ENCODE assay signal across 22 cellular contexts in genomic region chr2:21020031-21020667, GRCh38. TPM values are rescaled to one million over a fixed set of nuclear protein-coding genes. Genes with fewer than 3 reads are reported as not detected.
DNase-seq lines count a peak whose midpoint lies in the region; ATAC-seq, FAIRE-seq and TF ChIP-seq lines count a peak whose summit lies in the region.
"Had no signal": no experiment of that assay in that cellular context is flagged by ENCODE, and none has a peak within 500 bp of the region (broad histone marks: within the 10 kb centered on the region; RNA-seq: fewer than 3 reads in every experiment).

No MANE protein-coding gene starts in this region.

- ATAC-seq in GM12878: no peak
- no peak for ATAC-seq in lower lobe of right lung

- RAD21 ChIA-PET in GM12878 (lab: Charles Lee; ENCODE audit: unreplicated experiment): no interaction called here

- H3K4me1 Mint-ChIP-seq in endodermal cell: no peaks in the 10 kb centered on the region
- H3K4me1 Mint-ChIP-seq: CD4-positive, alpha-beta memory T cell had no signal

- 40% methylated on average over 3 of the region's 3 CpGs for WGBS in GM12878 (ENCODE audit: insufficient coverage, insufficient replicate concordance, low lambda C conversion rate, missing lambda C conversion rate)
- 96% methylated on average over 3 of the region's 3 CpGs for WGBS in liver
- 93 to 94% methylated on average over 2 to 3 of the region's 3 CpGs for WGBS in endodermal cell (ENCODE audit: insufficient coverage in 1 of 2, insufficient read length in 1 of 2), 2 experiments

- peaks cover 6% of the 10 kb centered on the region for H3K27me3 Mint-ChIP-seq in endodermal cell (ENCODE audit: insufficient read depth)

- H3K79me2 ChIP-seq in GM12878 (ENCODE audit: control insufficient read depth, insufficient read depth, low read length): no peaks in the 10 kb centered on the region

- DNase-seq in GM12878 (ENCODE audit: low read depth, low spot score): no peak
- DNase-seq in islet precursor cell: peak; percentile 22
- no peak for DNase-seq in lower lobe of right lung
- no peak for DNase-seq in nucleus accumbens (lab: John Stamatoyannopoulos, UW)
- DNase-seq in endodermal cell: no peak
- DNase-seq: C1 segment of cervical spinal cord; Calu3; CD4-positive, alpha-beta memory T cell; COR-L47; DMS53; DMS79 treated with DMSO at 0.1 percent for 48 hours; GF-D8; GOT3; HFFc6 had no signal

- H2AFZ ChIP-seq in GM12878 (ENCODE audit: control insufficient read depth, low read depth, low read length): no peak overlapping the region

- no peaks in the 10 kb centered on the region for H3K4me1 ChIP-seq in GM12878 (ENCODE audit: control insufficient read depth, insufficient read depth, low read length)
- peaks cover 0 to 9% (median 2%) of the 10 kb centered on the region in 4 donors for H3K4me1 ChIP-seq in liver (ENCODE audit: control insufficient read depth in 4 of 4, insufficient read depth in 4 of 4, low read length in 3 of 4)
- no peaks in the 10 kb centered on the region for H3K4me1 ChIP-seq in lower lobe of right lung
- H3K4me1 ChIP-seq in endodermal cell (ENCODE audit: control insufficient read depth, insufficient read depth, low read length): no peaks in the 10 kb centered on the region
- H3K4me1 ChIP-seq: HAP-1 had no signal

- H3K9ac ChIP-seq in GM12878 (ENCODE audit: control insufficient read depth, insufficient read depth, low read length): no peak overlapping the region
- no peak overlapping the region for H3K9ac ChIP-seq in liver (ENCODE audit: low read depth in 1 of 2, low read length in 2 of 2)
- no peak overlapping the region for H3K9ac ChIP-seq in endodermal cell (ENCODE audit: extremely low read depth, low read length, poor library complexity, severe bottlenecking)

- no peaks in the 10 kb centered on the region for H3K36me3 ChIP-seq in GM12878 (ENCODE audit: control insufficient read depth in 2 of 2, insufficient read depth in 2 of 2, low read length in 1 of 2)
- peaks cover 13 to 93% (median 87%) of the 10 kb centered on the region in 4 donors for H3K36me3 ChIP-seq in liver (ENCODE audit: control insufficient read depth in 4 of 4, insufficient read depth in 3 of 4, low read depth in 1 of 4, low read length in 3 of 4)
- no peaks in the 10 kb centered on the region for H3K36me3 ChIP-seq in lower lobe of right lung
- H3K36me3 ChIP-seq in endodermal cell (ENCODE audit: control insufficient read depth, insufficient read depth, low read length): no peaks in the 10 kb centered on the region
- H3K36me3 ChIP-seq: HAP-1 had no signal

- no TSS peak for BruUV-seq in GM12878 (replicated peaks; lab: Mats Ljungman, UMichigan)

- no peaks in the 10 kb centered on the region; a peak in 1 of 4 replicates for H3K27me3 ChIP-seq in GM12878 (replicated peaks in 1 of 2; ENCODE audit: control insufficient read depth in 2 of 2, insufficient read depth in 2 of 2, low read length in 1 of 2)
- no peaks in the 10 kb centered on the region for H3K27me3 ChIP-seq in liver (ENCODE audit: control insufficient read depth in 4 of 4, insufficient read depth in 4 of 4, low read length in 3 of 4)
- no peaks in the 10 kb centered on the region for H3K27me3 ChIP-seq in lower lobe of right lung (ENCODE audit: low read depth)
- peaks cover 7% of the 10 kb centered on the region for H3K27me3 ChIP-seq in endodermal cell (ENCODE audit: control insufficient read depth, insufficient read depth, low read length, poor library complexity, severe bottlenecking)

- no peaks in the 10 kb centered on the region for H4K20me1 ChIP-seq in GM12878 (ENCODE audit: control insufficient read depth, insufficient read depth)

- FAIRE-seq in GM12878 (lab: Jason Lieb, UNC): no peak
- FAIRE-seq: GM12892, H54 had no signal

- TF ChIP-seq POLR2A in GM12878 (IDR thresholded peaks at IDR 0.05; ENCODE audit: low read depth, low read length): no peak

- intact Hi-C loops in GM12878 (cut with micrococcal nuclease; ENCODE audit: unreplicated experiment) (no loop called here), lower lobe of right lung (cut with DNase I) (no loop called here)

- POLR2A ChIA-PET in GM12878 (lab: Charles Lee): no interaction called here

- H3K27ac ChIP-seq in GM12878 (ENCODE audit: control insufficient read depth, insufficient read depth) (no peak overlapping the region), liver (ENCODE audit: low read depth in 1 of 2, low read length in 2 of 2) (no peak overlapping the region), lower lobe of right lung (no peak overlapping the region), endodermal cell (ENCODE audit: low read depth, low read length) (no peak overlapping the region)

- H3K9me3 ChIP-seq in GM12878 (replicated peaks; ENCODE audit: control insufficient read depth, insufficient read depth, low read length) (no peaks in the 10 kb centered on the region), liver (ENCODE audit: control insufficient read depth in 4 of 4, low read length in 3 of 4) (no peaks in the 10 kb centered on the region), lower lobe of right lung (no peaks in the 10 kb centered on the region), endodermal cell (ENCODE audit: control insufficient read depth, low read length) (no peaks in the 10 kb centered on the region)
- H3K9me3 ChIP-seq: HAP-1 had no signal

- TF ChIP-seq CTCF in GM12878 (IDR thresholded peaks at IDR 0.05 in 2 of 3, conservative IDR thresholded peaks at IDR 0.05 in 1 of 3; ENCODE audit: control insufficient read depth in 2 of 3, extremely low read depth in 1 of 3, insufficient read depth in 1 of 3, low read depth in 3 of 3, low read length in 3 of 3): no peak
- no peak for TF ChIP-seq CTCF in liver (IDR thresholded peaks at IDR 0.05; ENCODE audit: low read depth, low read length, missing input control)
- TF ChIP-seq CTCF in lower lobe of right lung (IDR thresholded peaks at IDR 0.05): no peak
- no peak for TF ChIP-seq CTCF in endodermal cell (conservative IDR thresholded peaks at IDR 0.05)

- CTCF ChIA-PET in GM12878 (lab: Yijun Ruan, JAX): no interaction called here

- H3K4me3 Mint-ChIP-seq in endodermal cell: no peak overlapping the region
- H3K4me3 Mint-ChIP-seq: CD4-positive, alpha-beta memory T cell; HFFc6 had no signal

- in situ Hi-C loops in GM12878 (cut with MboI): no loop called here

- no peak for TF ChIP-seq EP300 in GM12878 (IDR thresholded peaks at IDR 0.05; ENCODE audit: borderline replicate concordance in 1 of 2, control insufficient read depth in 1 of 2, low read depth in 2 of 2, low read length in 2 of 2)

- H3K4me2 ChIP-seq in GM12878 (ENCODE audit: control insufficient read depth, insufficient read depth): no peak overlapping the region

- peaks cover 18% of the 10 kb centered on the region for H3K36me3 Mint-ChIP-seq in endodermal cell (ENCODE audit: low read depth)
- H3K36me3 Mint-ChIP-seq: CD4-positive, alpha-beta memory T cell had no signal

- no peak overlapping the region for H3K4me3 ChIP-seq in GM12878
- H3K4me3 ChIP-seq in liver (ENCODE audit: low read depth in 1 of 3, low read length in 3 of 3): no peak overlapping the region
- H3K4me3 ChIP-seq in lower lobe of right lung: no peak overlapping the region
- H3K4me3 ChIP-seq in endodermal cell (ENCODE audit: low read length): no peak overlapping the region
- H3K4me3 ChIP-seq: HAP-1 had no signal

- peaks cover 3% of the 10 kb centered on the region for H3K9me3 Mint-ChIP-seq in endodermal cell

- H3K27ac Mint-ChIP-seq in endodermal cell: no peak overlapping the region
- H3K27ac Mint-ChIP-seq: CD4-positive, alpha-beta memory T cell; HFFc6 had no signal

- TF ChIP-seq RAD21 in GM12878 (IDR thresholded peaks at IDR 0.05; ENCODE audit: insufficient read depth, low read depth, low read length) (no peak), liver (IDR thresholded peaks at IDR 0.05) (no peak)

- SMC1A ChIA-PET in GM12878 (lab: Charles Lee; ENCODE audit: uncharacterized antibody, unreplicated experiment): no interaction called here

TF ChIP-seq in GM12878, 131 proteins besides CTCF, POLR2A, EP300 and RAD21:
- TF ChIP-seq TBL1XR1 (IDR thresholded peaks at IDR 0.05; ENCODE audit: low read depth, low read length) (no peak), TCF7 (IDR thresholded peaks at IDR 0.05; ENCODE audit: borderline replicate concordance) (peak; percentile 40; the same call in 1 of the 2 replicates)

TF ChIP-seq in liver, 16 proteins besides CTCF, POLR2A, EP300 and RAD21 (continues in another document):
- peak in 1 of 2 donors; percentile 4 for TF ChIP-seq JUND (IDR thresholded peaks at IDR 0.05)
- no peak for TF ChIP-seq NR2F2 (IDR thresholded peaks at IDR 0.05)
- TF ChIP-seq FOXA2 (IDR thresholded peaks at IDR 0.05): no peak

RNA-seq across cellular contexts. Expression of gene APOB, which starts 23.7 kb away (rescaled TPM):
- not detected in 2 replicates for total RNA-seq in GM12878 (2013; cell fraction: nucleolus; rRNA removed)
- not detected in 2 replicates for total RNA-seq in GM12878 (2014; rRNA removed)
- total RNA-seq in GM12878 (2014; rRNA removed; fragmentation: Illumina TruSeq; extraction: Trizol): not detected in 2 replicates
- total RNA-seq in GM12878 (2021): 1.1 and 1.4 TPM in 2 replicates
- polyA plus RNA-seq in GM12878 (2011; ENCODE audit: low read depth): not detected
- polyA plus RNA-seq in GM12878 (2011; rRNA removed): not detected in 2 replicates
- 0.01 and 0.02 TPM in 2 replicates for polyA plus RNA-seq in GM12878 (2011; cell fraction: cytosol; rRNA removed)
- polyA plus RNA-seq in GM12878 (2011; cell fraction: nucleus; rRNA removed): 0.01 and 0.03 TPM in 2 replicates
- not detected in 2 replicates for polyA plus RNA-seq in GM12878 (2012)
- polyA plus RNA-seq in GM12878 (2014; fragmentation: Illumina TruSeq; extraction: Trizol): not detected in 2 replicates
- not detected for polyA plus RNA-seq in GM12878 (2014; fragmentation: Nextera tagmentation; extraction: Ambion mirVana)
- not detected in 2 replicates for polyA plus RNA-seq in GM12878 (2014; rRNA removed)
- polyA plus RNA-seq in GM12878 (2016; fragmentation: Nextera tagmentation; extraction: Ambion mirVana): not detected
- under 0.01 and 0.07 TPM in 2 replicates for polyA minus RNA-seq in GM12878 (2011; rRNA and poly(A)+ RNA removed)
- not detected in 2 replicates for polyA minus RNA-seq in GM12878 (2011; cell fraction: cytosol; rRNA and poly(A)+ RNA removed)
- under 0.01 TPM in 1 of 2 replicates, not detected in the other for polyA minus RNA-seq in GM12878 (2011; cell fraction: nucleus; rRNA and poly(A)+ RNA removed)
- total RNA-seq in liver: 1,000 to 10,000 TPM; 2,357 to 2,949 TPM
- polyA plus RNA-seq in liver: 100 to 1,000 TPM; 431 to 570 TPM
- total RNA-seq in lower lobe of right lung: 0.53 TPM
- total RNA-seq in endodermal cell: 10 to 100 TPM in 1 of 2 donors, 1 to 10 TPM in 1; 7.5 to 14.1 TPM
- polyA plus RNA-seq in endodermal cell (2013, experiment 1 of 2): 1.5 TPM
- polyA plus RNA-seq in endodermal cell (2013, experiment 2 of 2): 1.2 TPM
- total RNA-seq: A172; A673; CD4-positive, alpha-beta memory T cell; Daoy; G401; HFFc6 had no signal
- polyA plus RNA-seq: CD4-positive, alpha-beta memory T cell had no signal

Comparison
In these comparisons a context has a peak if more than half of its experiments do, and no peak if none do; other contexts are left out.
1. RNA of gene APOB, which starts 23.7 kb away (total RNA-seq): 2,357 to 2,949 TPM in liver; 7.5 to 14.1 TPM in endodermal cell, 0.53 TPM in lower lobe of right lung (single experiment) and 1.1 to 1.4 TPM in GM12878; every median in the first group is over 100 times any median in the second.